24 cellular contexts compared by ENCODE assay signal in the genomic region with DNA sequence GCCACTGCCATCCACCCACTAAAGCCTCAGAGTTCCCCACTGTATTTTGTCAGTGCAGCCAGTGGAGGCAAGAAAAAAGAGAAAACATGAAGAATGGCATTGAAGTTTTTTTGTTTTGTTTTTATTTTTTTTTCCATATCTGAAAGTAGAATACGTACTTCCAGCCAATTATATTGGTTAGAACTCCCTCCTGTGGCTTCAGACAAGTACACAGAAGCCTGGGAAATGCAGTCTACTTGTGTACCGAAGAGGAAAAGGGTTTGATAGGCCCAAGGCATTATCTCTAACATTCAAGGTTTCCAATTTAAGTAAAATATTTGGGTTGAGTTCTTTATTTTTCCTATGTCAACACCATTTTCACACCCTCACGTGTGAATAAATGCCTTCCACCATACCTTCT.
DNase-seq lines count a peak whose midpoint lies in the region; ATAC-seq, FAIRE-seq and TF ChIP-seq lines count a peak whose summit lies in the region.
"Had no signal": no experiment of that assay in that cellular context is flagged by ENCODE, and none has a peak within 500 bp of the region (broad histone marks: within the 10 kb centered on the region; RNA-seq: fewer than 3 reads in every experiment).

No MANE protein-coding gene starts in this region.

- H3K36me3 ChIP-seq in cardiac muscle cell (no peaks in the 10 kb centered on the region), left ventricle myocardium inferior (no peaks in the 10 kb centered on the region), WERI-Rb-1 (no peaks in the 10 kb centered on the region)
- H3K36me3 ChIP-seq: BLaER1 treated with 17β-estradiol and CSF1 and Interleukin-3, amounts not matched to agents 10 nM and 100 nM; right lobe of liver; thyroid gland had no signal

- ATAC-seq in foreskin keratinocyte = no peak
- ATAC-seq: HCT116, HepG2, left cardiac atrium, right lobe of liver had no signal

- FAIRE-seq in H54 (lab: Jason Lieb, UNC) = no peak
- FAIRE-seq: HepG2 had no signal

- no peak overlapping the region for H3K4me3 ChIP-seq in cardiac muscle cell
- no peak overlapping the region for H3K4me3 ChIP-seq in left ventricle myocardium inferior
- no peak overlapping the region for H3K4me3 ChIP-seq in WERI-Rb-1 (ENCODE audit: low read depth, low read length)
- H3K4me3 ChIP-seq: BLaER1 treated with 17β-estradiol and CSF1 and Interleukin-3, amounts not matched to agents 10 nM and 100 nM; right lobe of liver; thyroid gland had no signal

- intact Hi-C loops in left ventricle myocardium inferior (cut with micrococcal nuclease) = no loop called here

- peak in 1 of 2 donors; percentile 57 for DNase-seq in cardiac muscle cell (ENCODE audit: low read depth in 1 of 2, low spot score in 1 of 2)
- no peak for DNase-seq in left ventricle myocardium inferior
- DNase-seq in amniotic epithelial cell (ENCODE audit: low read depth) = peak; percentile 45
- DNase-seq in foreskin keratinocyte = no peak
- no peak for DNase-seq in WERI-Rb-1
- no peak for DNase-seq in DMS153 treated with DMSO at 0.1 percent for 48 hours (lab: John Stamatoyannopoulos, UW; ENCODE audit: unreplicated experiment)
- no peak for DNase-seq in H54 (ENCODE audit: insufficient read length, low spot score)
- DNase-seq: activated CD4-positive, alpha-beta memory T cell treated with anti-CD3 and anti-CD28 coated beads, Interleukin-2, amount 10 ng/mL, durations not matched to agents 7 days and 5 days; activated CD4-positive, alpha-beta T cell treated with anti-CD3 and anti-CD28 coated beads for 1 hour; activated CD8-positive, alpha-beta memory T cell treated with anti-CD3 and anti-CD28 coated beads, Interleukin-2, amount 50 U/mL, for 4 hours; activated naive CD4-positive, alpha-beta T cell treated with Interleukin-2 at 50 U/mL for 16 hours; COR-L47; immature natural killer cell; Kasumi-1; left cardiac atrium; NCI-H446 treated with DMSO at 0.1 percent for 48 hours; right lobe of liver; Right ventricle myocardium superior; stimulated activated CD4-positive, alpha-beta T cell treated with anti-CD3 and anti-CD28 coated beads, Interleukin-4, amount 100 ng/mL, for 24 hours; T-helper 2 cell; thyroid gland had no signal

- no peak overlapping the region for H3K27ac ChIP-seq in cardiac muscle cell
- no peak overlapping the region for H3K27ac ChIP-seq in left ventricle myocardium inferior (replicated peaks)
- H3K27ac ChIP-seq in foreskin keratinocyte = no peak overlapping the region
- H3K27ac ChIP-seq in WERI-Rb-1 = no peak overlapping the region
- H3K27ac ChIP-seq: BLaER1 treated with 17β-estradiol and CSF1 and Interleukin-3, amounts not matched to agents 10 nM and 100 nM; right lobe of liver; thyroid gland had no signal

- no peaks in the 10 kb centered on the region for H3K9me3 ChIP-seq in cardiac muscle cell (ENCODE audit: low read depth)
- H3K9me3 ChIP-seq in left ventricle myocardium inferior (replicated peaks) = no peaks in the 10 kb centered on the region
- H3K9me3 ChIP-seq in WERI-Rb-1 (ENCODE audit: severe bottlenecking) = no peaks in the 10 kb centered on the region
- H3K9me3 ChIP-seq: BLaER1 treated with 17β-estradiol and CSF1 and Interleukin-3, amounts not matched to agents 10 nM and 100 nM; right lobe of liver; thyroid gland had no signal

- TF ChIP-seq CTCF in cardiac muscle cell (IDR thresholded peaks at IDR 0.05; ENCODE audit: low read depth, low read length) (peak; percentile 42), left ventricle myocardium inferior (IDR thresholded peaks at IDR 0.05; ENCODE audit: borderline replicate concordance) (no peak), foreskin keratinocyte (conservative IDR thresholded peaks at IDR 0.05) (peak; percentile 47), WERI-Rb-1 (IDR thresholded peaks at IDR 0.05; ENCODE audit: low read depth, low read length) (no peak)

- TF ChIP-seq POLR2A in H54 (IDR thresholded peaks at IDR 0.05; ENCODE audit: low read depth, low read length) = no peak

- H3K4me1 ChIP-seq in cardiac muscle cell (ENCODE audit: low read depth) = no peaks in the 10 kb centered on the region
- no peaks in the 10 kb centered on the region for H3K4me1 ChIP-seq in left ventricle myocardium inferior
- H3K4me1 ChIP-seq in foreskin keratinocyte = no peaks in the 10 kb centered on the region
- H3K4me1 ChIP-seq: BLaER1 treated with 17β-estradiol and CSF1 and Interleukin-3, amounts not matched to agents 10 nM and 100 nM; right lobe of liver; thyroid gland had no signal

- H3K27me3 ChIP-seq in cardiac muscle cell (no peaks in the 10 kb centered on the region), left ventricle myocardium inferior (ENCODE audit: low read depth) (no peaks in the 10 kb centered on the region), foreskin keratinocyte (no peaks in the 10 kb centered on the region), WERI-Rb-1 (ENCODE audit: insufficient read depth, low read depth, severe bottlenecking) (no peaks in the 10 kb centered on the region)
- H3K27me3 ChIP-seq: BLaER1 treated with 17β-estradiol and CSF1 and Interleukin-3, amounts not matched to agents 10 nM and 100 nM; right lobe of liver; thyroid gland had no signal

Comparison
In these comparisons a context has a peak if more than half of its experiments do, and no peak if none do; other contexts are left out.
1. CTCF ChIP-seq: peak in cardiac muscle cell (single experiment) and foreskin keratinocyte (single experiment); none in left ventricle myocardium inferior (single experiment) and WERI-Rb-1 (single experiment).